ENCODE assay signal across 6 cellular contexts in genomic region chr17:48625502-48626201, GRCh38. TPM values are rescaled to one million over a fixed set of nuclear protein-coding genes. Genes with fewer than 3 reads are reported as not detected.
DNase-seq lines count a peak whose midpoint lies in the region; FAIRE-seq and TF ChIP-seq lines count a peak whose summit lies in the region.

No MANE protein-coding gene starts in this region.

- CTCF ChIA-PET in Caco-2 (lab: Charles Lee): interaction anchor here (0.5 to 2.3 kb wide), 19 partner anchors 10 to 529 kb away, joined by 3 to 10 read pairs (median 4); partner anchors contain the start of gene PRAC2

- POLR2A ChIA-PET in Caco-2 (lab: Charles Lee): interaction anchor here (0.5 to 1.4 kb wide), 7 partner anchors 9 to 267 kb away, joined by 3 to 10 read pairs (median 5); partner anchors contain the start of genes ATP5MC1 and HOXB7

- H3K4me3 ChIP-seq in Caco-2 (ENCODE audit: low read depth, low read length) (peak overlapping the region; percentile 57), OCI-LY3 (ENCODE audit: low read length) (peak overlapping the region; percentile 78)

- no peak overlapping the region for H2AFZ ChIP-seq in OCI-LY3 (ENCODE audit: low read depth, low read length)

- H3K79me2 ChIP-seq in OCI-LY3 (ENCODE audit: low read length): no peaks in the 10 kb centered on the region

- peaks cover 57% of the 10 kb centered on the region for H3K27me3 Mint-ChIP-seq in Caco-2 (ENCODE audit: insufficient read depth, unreplicated experiment)

- DNase-seq in Caco-2 (peak; percentile 90 to 92), epithelial cell of prostate (ENCODE audit: low read depth, low spot score) (no peak), NCI-H1436 (lab: John Stamatoyannopoulos, UW) (no peak), frontal cortex (ENCODE audit: low spot score in 2 of 2) (no peak)
- DNase-seq in stimulated activated CD4-positive, alpha-beta T cell treated with anti-CD3 and anti-CD28 coated beads, Interleukin-15, amount 100 ng/mL, for 24 hours: peak; percentile 64

- H3K36me3 Mint-ChIP-seq in Caco-2 (ENCODE audit: insufficient read depth, unreplicated experiment): no peaks in the 10 kb centered on the region

- H3K4me1 ChIP-seq in Caco-2: peaks cover 13% of the 10 kb centered on the region
- peaks cover 5% of the 10 kb centered on the region; the same call in 1 of the 2 replicates for H3K4me1 ChIP-seq in OCI-LY3 (ENCODE audit: low read length)

- no peaks in the 10 kb centered on the region for H3K9me3 ChIP-seq in Caco-2
- H3K9me3 ChIP-seq in OCI-LY3 (ENCODE audit: insufficient read depth, low read length): no peaks in the 10 kb centered on the region

- H4K20me1 ChIP-seq in OCI-LY3 (ENCODE audit: insufficient read depth, low read length): no peaks in the 10 kb centered on the region

- no peaks in the 10 kb centered on the region for H3K36me3 ChIP-seq in Caco-2 (ENCODE audit: control insufficient read depth, insufficient read depth, low read length)
- no peaks in the 10 kb centered on the region for H3K36me3 ChIP-seq in OCI-LY3 (replicated peaks; ENCODE audit: low read depth, low read length)

- no peaks in the 10 kb centered on the region for H3K9me3 Mint-ChIP-seq in Caco-2 (ENCODE audit: unreplicated experiment)

- peak overlapping the region; percentile 33 for H3K27ac Mint-ChIP-seq in Caco-2 (ENCODE audit: unreplicated experiment)

- peaks cover 30% of the 10 kb centered on the region for H3K27me3 ChIP-seq in Caco-2 (replicated peaks; ENCODE audit: control insufficient read depth, insufficient read depth, low read length)
- peaks cover 50% of the 10 kb centered on the region for H3K27me3 ChIP-seq in OCI-LY3 (ENCODE audit: low read depth, low read length)

- BruUV-seq in Caco-2 (replicated peaks; lab: Mats Ljungman, UMichigan): no TSS peak

- no peak overlapping the region for H3K27ac ChIP-seq in OCI-LY3 (ENCODE audit: low read length)
- H3K27ac ChIP-seq in epithelial cell of prostate: peak overlapping the region; percentile 48

- H3K4me3 Mint-ChIP-seq in Caco-2 (ENCODE audit: unreplicated experiment): peak overlapping the region; percentile 85

- H3K9ac ChIP-seq in OCI-LY3 (ENCODE audit: low read length): peak overlapping the region; percentile 62

- peak in 1 of 2 experiments; percentile 0 for TF ChIP-seq CTCF in Caco-2 (IDR thresholded peaks at IDR 0.05; ENCODE audit: insufficient read depth in 1 of 2, low read depth in 1 of 2, low read length in 1 of 2, severe bottlenecking in 1 of 2, unreplicated experiment in 1 of 2)
- no peak for TF ChIP-seq CTCF in OCI-LY3 (IDR thresholded peaks at IDR 0.05; ENCODE audit: low read depth, low read length)

- peak overlapping the region; percentile 55 for H3K4me2 ChIP-seq in OCI-LY3 (ENCODE audit: low read length)

- intact Hi-C loops in Caco-2 (cut with micrococcal nuclease; ENCODE audit: unreplicated experiment): loop anchor here (2.0 kb wide), 1 partner anchor 21 kb away; no protein-coding TSS in a partner anchor

- FAIRE-seq in frontal cortex (lab: Jason Lieb, UNC): no peak

- H3K4me1 Mint-ChIP-seq in Caco-2 (ENCODE audit: low read depth, unreplicated experiment): peaks cover 8% of the 10 kb centered on the region

RNA-seq across cellular contexts. Expression of gene HOXB9, which starts 0.5 kb away (rescaled TPM):
- total RNA-seq in Caco-2 (2022) (4.5 and 5.4 TPM in 2 replicates), frontal cortex (not detected)

RNA-seq across cellular contexts. Expression of gene HOXB8, which starts 10.6 kb away (rescaled TPM):
- total RNA-seq in Caco-2 (2022) (0.39 and 1.2 TPM in 2 replicates), frontal cortex (not detected)

RNA-seq across cellular contexts. Expression of gene HOXB7, which starts 14.8 kb away (rescaled TPM):
- total RNA-seq in Caco-2 (2022) (23.7 and 28.2 TPM in 2 replicates), frontal cortex (not detected)

RNA-seq across cellular contexts. Expression of gene HOXB6, which starts 20.9 kb away (rescaled TPM):
- 1.8 and 1.9 TPM in 2 replicates for total RNA-seq in Caco-2 (2022)
- total RNA-seq in frontal cortex: not detected

RNA-seq across cellular contexts. Expression of gene HOXB5, which starts 32.1 kb away (rescaled TPM):
- total RNA-seq in Caco-2 (2022): not detected in 2 replicates
- total RNA-seq in frontal cortex: not detected

Comparison
In these comparisons a context has a peak if more than half of its experiments do, and no peak if none do; other contexts are left out.
1. DNase-seq: peak in Caco-2 (2 of 2) and stimulated activated CD4-positive, alpha-beta T cell treated with anti-CD3 and anti-CD28 coated beads, Interleukin-15, amount 100 ng/mL, for 24 hours (single experiment); none in epithelial cell of prostate (single experiment), NCI-H1436 (single experiment) and frontal cortex (0 of 2).
2. RNA of gene HOXB7, which starts 14.8 kb away (total RNA-seq): 23.7 to 28.2 TPM in Caco-2; not detected in frontal cortex (single experiment); every median in the first group is over 10 times any median in the second.